In the genomic region with DNA sequence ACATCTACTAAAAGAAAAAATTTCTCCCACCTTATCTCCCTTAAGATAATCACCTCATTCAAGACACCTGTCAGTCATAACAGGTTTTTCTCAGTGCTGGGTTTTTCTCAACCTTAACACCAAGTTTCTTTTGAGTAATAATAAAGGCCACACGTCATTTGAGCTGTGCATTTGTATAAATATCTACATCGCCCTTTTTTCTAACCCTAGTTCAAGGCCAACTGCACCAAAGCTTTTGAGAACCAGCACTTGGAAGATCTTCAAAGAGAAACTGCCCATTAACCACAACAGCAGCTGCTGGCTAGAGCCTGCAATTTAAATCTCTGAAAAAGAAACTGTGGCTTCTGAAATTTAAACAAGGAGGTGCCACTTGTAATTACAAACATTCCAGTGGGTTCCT, we compare ENCODE assay signal across 15 cellular contexts. TPM values are rescaled to one million over a fixed set of nuclear protein-coding genes. Genes with fewer than 3 reads are reported as not detected.
A peak's percentile ranks its signal among the peaks of the same experiment; 100 is the strongest.
DNase-seq lines count a peak whose midpoint lies in the region; ATAC-seq and TF ChIP-seq lines count a peak whose summit lies in the region.
"Had no signal": no experiment of that assay in that cellular context is flagged by ENCODE, and none has a peak within 500 bp of the region (broad histone marks: within the 10 kb centered on the region; RNA-seq: fewer than 3 reads in every experiment).

No MANE protein-coding gene starts in this region.

- H3K27me3 ChIP-seq in neural progenitor cell (peaks cover 25% of the 10 kb centered on the region), left ventricle myocardium inferior (ENCODE audit: low read depth) (peaks cover 41% of the 10 kb centered on the region), breast epithelium (peaks cover 0 to 5% of the 10 kb centered on the region in 2 donors), PC-3 (ENCODE audit: low read length) (peaks cover 19% of the 10 kb centered on the region)
- H3K27me3 ChIP-seq: MG63 had no signal

- no peak for TF ChIP-seq POLR2A in breast epithelium (IDR thresholded peaks at IDR 0.05)

- H3K9me3 ChIP-seq in neural progenitor cell (ENCODE audit: low read depth) (no peaks in the 10 kb centered on the region), left ventricle myocardium inferior (replicated peaks) (no peaks in the 10 kb centered on the region), breast epithelium (no peaks in the 10 kb centered on the region), PC-3 (ENCODE audit: low read length) (no peaks in the 10 kb centered on the region)
- H3K9me3 ChIP-seq: MG63 had no signal

- peak; percentile 96 for DNase-seq in DMS79 treated with DMSO at 0.1 percent for 48 hours (lab: John Stamatoyannopoulos, UW)
- peak; percentile 71 for DNase-seq in RPMI7951 (ENCODE audit: low read depth)
- no peak for DNase-seq in neural progenitor cell (ENCODE audit: low spot score)
- no peak for DNase-seq in left ventricle myocardium inferior
- no peak for DNase-seq in breast epithelium (ENCODE audit: low spot score in 2 of 2)
- no peak for DNase-seq in PC-3
- DNase-seq: dermis blood vessel endothelial cell, EL, kidney, MG63, natural killer cell had no signal

- H3K4me1 ChIP-seq in neural progenitor cell (peaks cover 25% of the 10 kb centered on the region), left ventricle myocardium inferior (peaks cover 36% of the 10 kb centered on the region), breast epithelium (no peaks in the 10 kb centered on the region), PC-3 (ENCODE audit: insufficient read depth, low read length) (no peaks in the 10 kb centered on the region)

- H3K27ac ChIP-seq in neural progenitor cell (no peak overlapping the region), left ventricle myocardium inferior (replicated peaks) (no peak overlapping the region), breast epithelium (no peak overlapping the region), PC-3 (ENCODE audit: low read length) (no peak overlapping the region)

- H3K9ac ChIP-seq in neural progenitor cell (no peak overlapping the region), PC-3 (ENCODE audit: low read length) (no peak overlapping the region)

- H3K4me2 ChIP-seq in neural progenitor cell, result no peak overlapping the region
- H3K4me2 ChIP-seq in PC-3 (ENCODE audit: low read length), result no peak overlapping the region

- H3F3A ChIP-seq in neural progenitor cell (ENCODE audit: low read depth), result no peaks in the 10 kb centered on the region
- no peaks in the 10 kb centered on the region for H3F3A ChIP-seq in PC-3 (ENCODE audit: low read length, unreplicated experiment)

- no peaks in the 10 kb centered on the region for H3K9me3 Mint-ChIP-seq in neural progenitor cell
- H3K9me3 Mint-ChIP-seq: activated naive CD4-positive, alpha-beta T cell treated with anti-CD3 and anti-CD28 coated beads, Interleukin-2, amount 50 U/mL, for 24 hours had no signal

- intact Hi-C loops in left ventricle myocardium inferior (cut with micrococcal nuclease) (no loop called here), breast epithelium (cut with DNase I; ENCODE audit: low total_unique reads) (no loop called here), PC-3 (cut with micrococcal nuclease) (no loop called here)

- H2AFZ ChIP-seq in neural progenitor cell (replicated peaks) (no peak overlapping the region), PC-3 (ENCODE audit: low read length) (no peak overlapping the region)

- H3K27me3 Mint-ChIP-seq in neural progenitor cell (ENCODE audit: insufficient read depth, low read depth), result no peaks in the 10 kb centered on the region

- BruUV-seq in PC-3 (replicated peaks; lab: Mats Ljungman, UMichigan), result no TSS peak

- no peaks in the 10 kb centered on the region for H3K9me2 ChIP-seq in PC-3 (replicated peaks; ENCODE audit: low read length)

- H3K4me3 ChIP-seq in neural progenitor cell (no peak overlapping the region), left ventricle myocardium inferior (no peak overlapping the region), breast epithelium (no peak overlapping the region), PC-3 (ENCODE audit: low read length) (no peak overlapping the region)
- H3K4me3 ChIP-seq: MG63, tibial nerve had no signal

- H3K27ac Mint-ChIP-seq in neural progenitor cell, result no peak overlapping the region
- H3K27ac Mint-ChIP-seq: activated naive CD4-positive, alpha-beta T cell treated with anti-CD3 and anti-CD28 coated beads, Interleukin-2, amount 50 U/mL, for 24 hours; natural killer cell had no signal

- H3K79me2 ChIP-seq in neural progenitor cell (ENCODE audit: low read depth), result peaks cover 97% of the 10 kb centered on the region
- no peaks in the 10 kb centered on the region for H3K79me2 ChIP-seq in PC-3 (ENCODE audit: low read length)

- H3K4me1 Mint-ChIP-seq in neural progenitor cell, result no peaks in the 10 kb centered on the region
- H3K4me1 Mint-ChIP-seq: activated naive CD4-positive, alpha-beta T cell treated with anti-CD3 and anti-CD28 coated beads, Interleukin-2, amount 50 U/mL, for 24 hours; natural killer cell had no signal

- TF ChIP-seq CTCF in neural progenitor cell (IDR thresholded peaks at IDR 0.05), result no peak
- no peak for TF ChIP-seq CTCF in left ventricle myocardium inferior (IDR thresholded peaks at IDR 0.05; ENCODE audit: borderline replicate concordance)
- TF ChIP-seq CTCF in breast epithelium (IDR thresholded peaks at IDR 0.05), result no peak
- TF ChIP-seq CTCF in PC-3 (conservative IDR thresholded peaks at IDR 0.05; ENCODE audit: low read depth, low read length), result no peak

- H4K20me1 ChIP-seq in neural progenitor cell (ENCODE audit: low read depth), result peaks cover 60% of the 10 kb centered on the region
- no peaks in the 10 kb centered on the region for H4K20me1 ChIP-seq in PC-3 (ENCODE audit: low read length)

- ATAC-seq in GM19395 (IDR thresholded peaks at IDR 0.05; ENCODE audit: unreplicated experiment) (peak; percentile 64), HG03439 (IDR thresholded peaks at IDR 0.05; ENCODE audit: unreplicated experiment) (peak; percentile 61), PC-3 (no peak)
- ATAC-seq: natural killer cell had no signal

- POLR2A ChIA-PET in PC-3 (lab: Charles Lee; ENCODE audit: unreplicated experiment), result no interaction called here

- H3K36me3 ChIP-seq in neural progenitor cell, result no peaks in the 10 kb centered on the region
- H3K36me3 ChIP-seq in left ventricle myocardium inferior, result no peaks in the 10 kb centered on the region
- H3K36me3 ChIP-seq in breast epithelium, result no peaks in the 10 kb centered on the region
- H3K36me3 ChIP-seq in PC-3 (ENCODE audit: low read depth, low read length), result no peaks in the 10 kb centered on the region
- H3K36me3 ChIP-seq: MG63, tibial nerve had no signal

- H3K36me3 Mint-ChIP-seq in neural progenitor cell, result peaks cover 23% of the 10 kb centered on the region
- H3K36me3 Mint-ChIP-seq: activated naive CD4-positive, alpha-beta T cell treated with anti-CD3 and anti-CD28 coated beads, Interleukin-2, amount 50 U/mL, for 24 hours; natural killer cell had no signal

- H3K4me3 Mint-ChIP-seq in neural progenitor cell, result no peak overlapping the region
- H3K4me3 Mint-ChIP-seq: activated naive CD4-positive, alpha-beta T cell treated with anti-CD3 and anti-CD28 coated beads, Interleukin-2, amount 50 U/mL, for 24 hours; natural killer cell had no signal

- CTCF ChIA-PET in PC-3 (lab: Charles Lee), result no interaction called here

RNA-seq across cellular contexts. Expression of gene CADM1, which starts 6.9 kb away (rescaled TPM):
- 63.0 and 68.9 TPM in 2 replicates for total RNA-seq in RPMI7951 (2014; rRNA removed; shearing (Covaris generic))
- total RNA-seq in neural progenitor cell (ENCODE audit: low replicate concordance) (117 and 123 TPM in 2 replicates), left ventricle myocardium inferior (51.1 TPM), breast epithelium (10 to 100 TPM in 2 of 3 donors, 1 to 10 TPM in 1; 5.3 to 48.4 (median 33.1) TPM), PC-3 (2014; rRNA removed) (0.12 and 1.1 TPM in 2 replicates)

Comparison
In these comparisons a context has a peak if more than half of its experiments do, and no peak if none do; other contexts are left out.
1. DNase-seq: peak in DMS79 treated with DMSO at 0.1 percent for 48 hours (single experiment) and RPMI7951 (single experiment); none in neural progenitor cell (single experiment), left ventricle myocardium inferior (single experiment), breast epithelium (0 of 2) and PC-3 (single experiment).